Comparison of ENCODE assay signal across 13 cellular contexts in genomic region chr2:127651987-127652550, GRCh38. TPM values are rescaled to one million over a fixed set of nuclear protein-coding genes. Genes with fewer than 3 reads are reported as not detected.
DNase-seq lines count a peak whose midpoint lies in the region; ATAC-seq and TF ChIP-seq lines count a peak whose summit lies in the region.
"Had no signal": no experiment of that assay in that cellular context is flagged by ENCODE, and none has a peak within 500 bp of the region (broad histone marks: within the 10 kb centered on the region; RNA-seq: fewer than 3 reads in every experiment).

No MANE protein-coding gene starts in this region.

- peaks cover 0 to 1% of the 10 kb centered on the region in 2 donors for H3K36me3 Mint-ChIP-seq in stimulated activated naive B cell treated with anti-CD40 and anti-IgM and Interleukin-4, amounts not matched to agents 10 μg/mL and 1 μg/mL and 100 μg/mL, for 72 hours

- H3K79me2 ChIP-seq in Loucy (ENCODE audit: insufficient read depth, low read length), result no peaks in the 10 kb centered on the region

- H3K4me1 ChIP-seq in Loucy (ENCODE audit: insufficient read depth, low read length, poor library complexity, severe bottlenecking) (peaks cover 13% of the 10 kb centered on the region), esophagus squamous epithelium (peaks cover 7 to 87% (median 33%) of the 10 kb centered on the region in 3 donors), lower lobe of right lung (peaks cover 69% of the 10 kb centered on the region)

- H3K9me2 ChIP-seq in Loucy (replicated peaks; ENCODE audit: low read depth, low read length), result no peaks in the 10 kb centered on the region

- no peaks in the 10 kb centered on the region for H3K9me3 Mint-ChIP-seq in stimulated activated naive B cell treated with anti-CD40 and anti-IgM and Interleukin-4, amounts not matched to agents 10 μg/mL and 1 μg/mL and 100 μg/mL, for 72 hours
- H3K9me3 Mint-ChIP-seq: CD4-positive, alpha-beta T cell had no signal

- H3K4me3 ChIP-seq in Loucy (ENCODE audit: low read length, poor library complexity, severe bottlenecking), result no peak overlapping the region
- H3K4me3 ChIP-seq in esophagus squamous epithelium, result no peak overlapping the region
- no peak overlapping the region for H3K4me3 ChIP-seq in lower lobe of right lung

- H3K27ac ChIP-seq in esophagus squamous epithelium (peak overlapping the region; percentile 14 to 66 (median 56)), lower lobe of right lung (no peak overlapping the region)

- ATAC-seq in lower lobe of right lung (no peak), HG02571 (IDR thresholded peaks at IDR 0.05; ENCODE audit: unreplicated experiment) (no peak)
- ATAC-seq in stimulated activated naive B cell treated with anti-CD40 and anti-IgM and Interleukin-4, amounts not matched to agents 10 μg/mL and 1 μg/mL and 100 μg/mL, for 72 hours (replicated peaks), result peak; percentile 53 to 54

- no peaks in the 10 kb centered on the region for H4K20me1 ChIP-seq in Loucy (ENCODE audit: insufficient read depth, low read length, poor library complexity, severe bottlenecking)

- H3K9me3 ChIP-seq in Loucy (ENCODE audit: insufficient read depth, low read depth, low read length), result no peaks in the 10 kb centered on the region
- H3K9me3 ChIP-seq in esophagus squamous epithelium, result no peaks in the 10 kb centered on the region
- H3K9me3 ChIP-seq in lower lobe of right lung, result no peaks in the 10 kb centered on the region

- H3K4me2 ChIP-seq in Loucy (ENCODE audit: low read depth, low read length, poor library complexity, severe bottlenecking), result no peak overlapping the region

- peaks cover 0 to 6% of the 10 kb centered on the region in 2 donors for H3K27me3 Mint-ChIP-seq in stimulated activated naive B cell treated with anti-CD40 and anti-IgM and Interleukin-4, amounts not matched to agents 10 μg/mL and 1 μg/mL and 100 μg/mL, for 72 hours
- H3K27me3 Mint-ChIP-seq: CD4-positive, alpha-beta T cell had no signal

- TF ChIP-seq CTCF in Loucy (conservative IDR thresholded peaks at IDR 0.05; ENCODE audit: low read length), result no peak
- TF ChIP-seq CTCF in esophagus squamous epithelium (IDR thresholded peaks at IDR 0.05), result no peak
- TF ChIP-seq CTCF in lower lobe of right lung (IDR thresholded peaks at IDR 0.05), result no peak

- DNase-seq in esophagus squamous epithelium (lab: John Stamatoyannopoulos, UW), result no peak
- peak; percentile 49 for DNase-seq in lower lobe of right lung
- no peak for DNase-seq in stimulated activated naive B cell treated with anti-CD40 and anti-IgM and Interleukin-4, amounts not matched to agents 10 μg/mL and 1 μg/mL and 100 μg/mL, for 72 hours
- DNase-seq in stimulated activated naive CD4-positive, alpha-beta T cell (lab: John Stamatoyannopoulos, UW), result no peak
- no peak for DNase-seq in activated CD4-positive, alpha-beta T cell treated with anti-CD3 and anti-CD28 coated beads, Interleukin-2, amount 50 U/mL, for 1 hour
- DNase-seq in OCI-M1 (lab: John Stamatoyannopoulos, UW), result no peak
- DNase-seq: activated CD4-positive, alpha-beta T cell treated with anti-CD3 and anti-CD28 coated beads, Interleukin-2, amount 50 U/mL, for 4 hours; CD4-positive, alpha-beta T cell; NCI-H510A had no signal

- 72 to 78% methylated on average over 5 to 10 of the region's 14 CpGs for WGBS in esophagus squamous epithelium, 2 donors

- peak overlapping the region; percentile 39; the same call in 1 of the 2 replicates for H2AFZ ChIP-seq in Loucy (ENCODE audit: low read length)

- no peaks in the 10 kb centered on the region for H3F3A ChIP-seq in Loucy (ENCODE audit: low read depth)

- no peaks in the 10 kb centered on the region for H3K27me3 ChIP-seq in Loucy (ENCODE audit: insufficient read depth, low read length, poor library complexity, severe bottlenecking)
- no peaks in the 10 kb centered on the region for H3K27me3 ChIP-seq in esophagus squamous epithelium
- no peaks in the 10 kb centered on the region for H3K27me3 ChIP-seq in lower lobe of right lung (ENCODE audit: low read depth)

- H3K27ac Mint-ChIP-seq in stimulated activated naive B cell treated with anti-CD40 and anti-IgM and Interleukin-4, amounts not matched to agents 10 μg/mL and 1 μg/mL and 100 μg/mL, for 72 hours, result peak overlapping the region; percentile 43
- H3K27ac Mint-ChIP-seq: CD4-positive, alpha-beta T cell had no signal

- intact Hi-C loops in esophagus squamous epithelium (cut with DNase I), result no loop called here
- intact Hi-C loops in lower lobe of right lung (cut with DNase I), result no loop called here

- no peaks in the 10 kb centered on the region for H3K36me3 ChIP-seq in Loucy (ENCODE audit: insufficient read depth, low read length)
- H3K36me3 ChIP-seq in esophagus squamous epithelium, result peaks cover 0 to 20% (median 0%) of the 10 kb centered on the region in 3 donors
- peaks cover 37% of the 10 kb centered on the region for H3K36me3 ChIP-seq in lower lobe of right lung

- no peak overlapping the region for H3K4me3 Mint-ChIP-seq in stimulated activated naive B cell treated with anti-CD40 and anti-IgM and Interleukin-4, amounts not matched to agents 10 μg/mL and 1 μg/mL and 100 μg/mL, for 72 hours
- H3K4me3 Mint-ChIP-seq: CD4-positive, alpha-beta T cell had no signal

- no peak overlapping the region for H3K9ac ChIP-seq in Loucy (ENCODE audit: low read depth, low read length, poor library complexity, severe bottlenecking)

- peaks cover 57 to 69% of the 10 kb centered on the region in 2 donors for H3K4me1 Mint-ChIP-seq in stimulated activated naive B cell treated with anti-CD40 and anti-IgM and Interleukin-4, amounts not matched to agents 10 μg/mL and 1 μg/mL and 100 μg/mL, for 72 hours

- no peak for TF ChIP-seq POLR2A in esophagus squamous epithelium (IDR thresholded peaks at IDR 0.05)

RNA-seq across cellular contexts. Expression of gene GPR17, which starts 6.1 kb away (rescaled TPM):
- total RNA-seq in esophagus squamous epithelium, result not detected
- 0.18 TPM for total RNA-seq in lower lobe of right lung
- total RNA-seq: CD4-positive, alpha-beta T cell; endothelial cell of umbilical vein; kidney epithelial cell had no signal

RNA-seq across cellular contexts. Expression of gene LIMS2, which starts 23.3 kb away (rescaled TPM):
- total RNA-seq in esophagus squamous epithelium, result 10 to 100 TPM in 1 of 4 donors, 1 to 10 TPM in 3; 2.4 to 29.6 (median 5.9) TPM
- 148 TPM for total RNA-seq in lower lobe of right lung

RNA-seq across cellular contexts. Expression of gene SFT2D3, which starts 49.2 kb away (rescaled TPM):
- total RNA-seq in esophagus squamous epithelium (10 to 100 TPM in 1 of 4 donors, 1 to 10 TPM in 3; 3.3 to 10.5 (median 5.9) TPM), lower lobe of right lung (7.4 TPM)

Comparison
In these comparisons a context has a peak if more than half of its experiments do, and no peak if none do; other contexts are left out.
1. ATAC-seq: peak in stimulated activated naive B cell treated with anti-CD40 and anti-IgM and Interleukin-4, amounts not matched to agents 10 μg/mL and 1 μg/mL and 100 μg/mL, for 72 hours (2 of 2); none in lower lobe of right lung (0 of 2) and HG02571 (single experiment).